ENCODE assay signal across 17 cellular contexts in genomic region chr10:124307531-124308350, GRCh38.
A peak's percentile ranks its signal among the peaks of the same experiment; 100 is the strongest.
DNase-seq lines count a peak whose midpoint lies in the region; ATAC-seq and TF ChIP-seq lines count a peak whose summit lies in the region.
"Had no signal": no experiment of that assay in that cellular context is flagged by ENCODE, and none has a peak within 500 bp of the region (broad histone marks: within the 10 kb centered on the region; RNA-seq: fewer than 3 reads in every experiment).

No MANE protein-coding gene starts in this region.

- H3K9ac ChIP-seq in mesenchymal stem cell (ENCODE audit: low read length) = no peak overlapping the region

- H3K23ac ChIP-seq in mesenchymal stem cell (ENCODE audit: low read length in 2 of 2) = no peak overlapping the region

- H3K4me2 ChIP-seq in mesenchymal stem cell (ENCODE audit: low read length, poor library complexity, severe bottlenecking) = no peak overlapping the region

- H3K27ac Mint-ChIP-seq in activated B cell treated with CpG ODN at 0.5 μM for 24 hours = no peak overlapping the region

- H3K27ac ChIP-seq in mesenchymal stem cell (ENCODE audit: low read length, poor library complexity, severe bottlenecking) = peak overlapping the region; percentile 41
- H3K27ac ChIP-seq: HL-60, Peyer's patch had no signal

- peaks cover 9% of the 10 kb centered on the region for H3K4me1 ChIP-seq in mesenchymal stem cell (ENCODE audit: control insufficient read depth, insufficient read depth, low read depth, low read length)
- H3K4me1 ChIP-seq: Peyer's patch had no signal

- no peak overlapping the region for H3K4ac ChIP-seq in mesenchymal stem cell (ENCODE audit: low read depth in 1 of 2, low read length in 2 of 2)

- no peaks in the 10 kb centered on the region for H3K9me3 Mint-ChIP-seq in activated B cell treated with CpG ODN at 0.5 μM for 24 hours

- H3K36me3 ChIP-seq in mesenchymal stem cell (ENCODE audit: control insufficient read depth in 1 of 2, insufficient read depth in 2 of 2, low read depth in 1 of 2, low read length in 2 of 2) = no peaks in the 10 kb centered on the region
- H3K36me3 ChIP-seq: Peyer's patch had no signal

- no peak overlapping the region for H2AFZ ChIP-seq in mesenchymal stem cell (ENCODE audit: low read depth, low read length)

- H3K79me1 ChIP-seq in mesenchymal stem cell (replicated peaks; ENCODE audit: low read length, poor library complexity, severe bottlenecking) = no peaks in the 10 kb centered on the region

- peaks cover 0 to 5% of the 10 kb centered on the region in 2 experiments for H3K27me3 ChIP-seq in mesenchymal stem cell (ENCODE audit: control insufficient read depth in 1 of 2, insufficient read depth in 1 of 2, low read length in 2 of 2)
- H3K27me3 ChIP-seq: Peyer's patch had no signal

- no peak overlapping the region for H2BK15ac ChIP-seq in mesenchymal stem cell (ENCODE audit: low read depth, poor library complexity, severe bottlenecking)

- no peak overlapping the region for H2BK120ac ChIP-seq in mesenchymal stem cell (ENCODE audit: low read depth, low read length)

- no peak overlapping the region for H2BK12ac ChIP-seq in mesenchymal stem cell (ENCODE audit: low read length in 2 of 2)

- no peak overlapping the region for H2BK5ac ChIP-seq in mesenchymal stem cell (ENCODE audit: low read depth, low read length, poor library complexity, severe bottlenecking)

- no peak overlapping the region for H3K4me3 ChIP-seq in mesenchymal stem cell (ENCODE audit: insufficient read depth in 1 of 2, low read depth in 1 of 2, low read length in 2 of 2)
- H3K4me3 ChIP-seq: Peyer's patch had no signal

- WGBS in mesenchymal stem cell = 87% methylated on average over 28 of the region's 28 CpGs

- peak; percentile 14 for DNase-seq in CD1c-positive myeloid dendritic cell (ENCODE audit: extremely low spot score)
- DNase-seq in activated B cell treated with CpG ODN at 0.5 μM for 24 hours = peak; percentile 6
- DNase-seq in mesenchymal stem cell = no peak
- peak; percentile 13 for DNase-seq in renal cortical epithelial cell (ENCODE audit: low read depth)
- DNase-seq in GM03348 (ENCODE audit: low spot score) = no peak
- no peak for DNase-seq in HEK293T (ENCODE audit: extremely low spot score)
- DNase-seq: DMS79 treated with DMSO at 0.1 percent for 48 hours; IMR-90; Karpas-422; NCI-H1417 treated with DMSO at 0.1 percent for 48 hours; NCI-H2029; NCI-H2171; NCI-H446; NK-92 treated with Interleukin-12 subunit alpha and Interleukin-12 subunit beta, amount 100 ng/mL, for 24 hours had no signal

- intact Hi-C loops in activated B cell treated with CpG ODN at 0.5 μM for 24 hours (cut with micrococcal nuclease) = no loop called here

- TF ChIP-seq CTCF in activated B cell treated with CpG ODN at 0.5 μM for 24 hours (IDR thresholded peaks at IDR 0.05) = no peak

- no peak overlapping the region for H3K14ac ChIP-seq in mesenchymal stem cell (ENCODE audit: low read length in 2 of 2)

- ATAC-seq in activated B cell treated with CpG ODN at 0.5 μM for 24 hours (ENCODE audit: low read depth) (no peak), HG02571 (IDR thresholded peaks at IDR 0.05; ENCODE audit: unreplicated experiment) (no peak)

- no peaks in the 10 kb centered on the region for H3K4me1 Mint-ChIP-seq in activated B cell treated with CpG ODN at 0.5 μM for 24 hours

- H3K36me3 Mint-ChIP-seq in activated B cell treated with CpG ODN at 0.5 μM for 24 hours (ENCODE audit: low read depth) = no peaks in the 10 kb centered on the region

- POLR2A ChIA-PET in activated B cell treated with CpG ODN at 0.5 μM for 24 hours (lab: Charles Lee) (no interaction called here), HEK293T (lab: Yijun Ruan, JAX) (no interaction called here)

- H3K27me3 Mint-ChIP-seq in activated B cell treated with CpG ODN at 0.5 μM for 24 hours = peaks cover 5% of the 10 kb centered on the region

- H3K4me3 Mint-ChIP-seq in activated B cell treated with CpG ODN at 0.5 μM for 24 hours = no peak overlapping the region

- H3K18ac ChIP-seq in mesenchymal stem cell (ENCODE audit: low read depth in 1 of 2, low read length in 2 of 2) = no peak overlapping the region

- CTCF ChIA-PET in activated B cell treated with CpG ODN at 0.5 μM for 24 hours (lab: Charles Lee) (interaction anchor here (1.4 kb wide), 1 partner anchor 81 kb away, joined by 3 read pairs; no protein-coding TSS in a partner anchor), HEK293T (lab: Yijun Ruan, JAX) (no interaction called here)

- H4K8ac ChIP-seq in mesenchymal stem cell (ENCODE audit: low read length) = no peak overlapping the region

- no peaks in the 10 kb centered on the region for H3K9me3 ChIP-seq in mesenchymal stem cell (ENCODE audit: control insufficient read depth, low read length)
- H3K9me3 ChIP-seq: Peyer's patch had no signal

- peak overlapping the region; percentile 40 for H2AK5ac ChIP-seq in mesenchymal stem cell (ENCODE audit: low read length, severe bottlenecking)

- H4K91ac ChIP-seq in mesenchymal stem cell (ENCODE audit: low read length) = no peak overlapping the region

TF ChIP-seq in HEK293T, 16 proteins besides CTCF, POLR2A, EP300 and RAD21:
- TF ChIP-seq PKNOX1 (IDR thresholded peaks at IDR 0.05) (no peak), ZNF384 (IDR thresholded peaks at IDR 0.05) (no peak), BHLHE40 (IDR thresholded peaks at IDR 0.05; ENCODE audit: borderline replicate concordance) (no peak), L3MBTL2 (conservative IDR thresholded peaks at IDR 0.05) (no peak), ELF4 (IDR thresholded peaks at IDR 0.05) (no peak), HDGF (IDR thresholded peaks at IDR 0.05; ENCODE audit: borderline replicate concordance) (no peak), SUZ12 (IDR thresholded peaks at IDR 0.05) (no peak), CTBP1 (IDR thresholded peaks at IDR 0.05; ENCODE audit: borderline replicate concordance) (no peak), ARNT (IDR thresholded peaks at IDR 0.05) (no peak), TARDBP (IDR thresholded peaks at IDR 0.05) (no peak), LEF1 (IDR thresholded peaks at IDR 0.05; ENCODE audit: borderline replicate concordance) (no peak), SP1 (IDR thresholded peaks at IDR 0.05) (no peak), FOXM1 (IDR thresholded peaks at IDR 0.05; ENCODE audit: borderline replicate concordance) (no peak), NFRKB (IDR thresholded peaks at IDR 0.05) (no peak), FOXK2 (IDR thresholded peaks at IDR 0.05) (no peak), FOXA1 (IDR thresholded peaks at IDR 0.05) (no peak)
TF ChIP-seq in HEK293T: peak in this region for 0.

Comparison
In these comparisons a context has a peak if more than half of its experiments do, and no peak if none do; other contexts are left out.
1. DNase-seq: peak in CD1c-positive myeloid dendritic cell (single experiment), activated B cell treated with CpG ODN at 0.5 μM for 24 hours (single experiment) and renal cortical epithelial cell (single experiment); none in mesenchymal stem cell (single experiment), GM03348 (single experiment) and HEK293T (single experiment).